22 cellular contexts compared by ENCODE assay signal in the genomic region with DNA sequence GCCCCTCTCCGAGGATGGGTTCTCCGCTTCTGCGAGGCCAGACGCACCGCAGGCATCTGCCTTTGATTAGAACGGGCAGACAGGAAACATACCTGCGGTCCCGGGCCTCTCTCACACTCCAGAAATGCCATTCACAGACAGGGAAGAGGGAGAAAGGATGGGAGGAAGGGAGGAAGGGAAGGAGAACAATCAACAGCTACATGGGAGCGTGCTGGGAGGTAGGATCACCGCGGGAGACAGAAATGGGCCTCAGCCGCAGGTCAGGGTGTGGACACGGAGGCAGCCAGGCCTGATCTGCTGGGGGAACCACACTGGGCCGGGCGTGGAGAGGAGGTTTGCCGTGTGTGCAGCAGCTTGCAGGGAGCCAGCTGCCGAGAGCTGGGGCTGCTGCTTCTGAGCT.
DNase-seq lines count a peak whose midpoint lies in the region; ATAC-seq, FAIRE-seq and TF ChIP-seq lines count a peak whose summit lies in the region.
"Had no signal": no experiment of that assay in that cellular context is flagged by ENCODE, and none has a peak within 500 bp of the region (broad histone marks: within the 10 kb centered on the region; RNA-seq: fewer than 3 reads in every experiment).

No MANE protein-coding gene starts in this region.

- H3K4me3 ChIP-seq in A549 = no peak overlapping the region
- no peak overlapping the region for H3K4me3 ChIP-seq in SJSA1
- H3K4me3 ChIP-seq: skin epidermis, transverse colon had no signal

- no peak for TF ChIP-seq RAD21 in A549 (conservative IDR thresholded peaks at IDR 0.05 in 1 of 2, IDR thresholded peaks at IDR 0.05 in 1 of 2)

- DNase-seq in A549 (ENCODE audit: low read depth in 1 of 2, low spot score in 1 of 2) (no peak), SJSA1 (ENCODE audit: low read depth in 1 of 2, low spot score in 2 of 2) (peak; percentile 70 to 79), endothelial cell (ENCODE audit: low spot score) (peak; percentile 18), neural crest cell (ENCODE audit: low read depth, low spot score) (no peak), SKM-1 (lab: John Stamatoyannopoulos, UW; ENCODE audit: unreplicated experiment) (no peak)
- no peak for DNase-seq in activated CD4-positive, CD25-positive, alpha-beta regulatory T cell treated with anti-CD3 and anti-CD28 coated beads, Interleukin-2, amount 50 U/mL, for 72 hours
- DNase-seq in stimulated activated naive CD4-positive, alpha-beta T cell (lab: John Stamatoyannopoulos, UW) = no peak
- no peak for DNase-seq in activated T-cell treated with anti-CD3 and anti-CD28 coated beads, Interleukin-2, amount 50 U/mL, for 24 hours
- DNase-seq: 8988T; activated CD8-positive, alpha-beta memory T cell treated with anti-CD3 and anti-CD28 coated beads, Interleukin-2, amount 50 U/mL, for 4 hours; dermis blood vessel endothelial cell; mammary epithelial cell; NCI-H1694; NCI-H774; SHP77; stimulated activated naive CD8-positive, alpha-beta T cell treated with anti-CD3 and anti-CD28 coated beads, Interleukin-15, amount 100 ng/mL, for 72 hours had no signal

- H3K27ac Mint-ChIP-seq in endothelial cell (ENCODE audit: unreplicated experiment) (no peak overlapping the region), neural crest cell (ENCODE audit: unreplicated experiment) (peak overlapping the region; percentile 40)
- H3K27ac Mint-ChIP-seq in activated T-cell treated with anti-CD3 and anti-CD28 coated beads, Interleukin-2, amount 50 U/mL, for 24 hours = no peak overlapping the region
- H3K27ac Mint-ChIP-seq: B cell; stimulated activated naive CD8-positive, alpha-beta T cell treated with anti-CD3 and anti-CD28 coated beads, Interleukin-15, amount 100 ng/mL, for 72 hours; T-helper 1 cell treated with Interleukin-12 subunit alpha and Interleukin-12 subunit beta and Interleukin-4 antibody, amounts not matched to agents 30 μg/mL and 1 μg/mL, for 36 hours had no signal

- no peak for FAIRE-seq in A549 (lab: Jason Lieb, UNC)
- FAIRE-seq: D721Med had no signal

- no peaks in the 10 kb centered on the region for H3K27me3 ChIP-seq in SJSA1 (replicated peaks)
- H3K27me3 ChIP-seq: transverse colon had no signal

- H3K4me1 ChIP-seq in A549 (no peaks in the 10 kb centered on the region), SJSA1 (replicated peaks) (peaks cover 15% of the 10 kb centered on the region)

- H3K27me3 Mint-ChIP-seq in endothelial cell (ENCODE audit: unreplicated experiment) (peaks cover 6% of the 10 kb centered on the region), neural crest cell (ENCODE audit: low read depth) (peaks cover 3% of the 10 kb centered on the region)
- H3K27me3 Mint-ChIP-seq in activated T-cell treated with anti-CD3 and anti-CD28 coated beads, Interleukin-2, amount 50 U/mL, for 24 hours = peaks cover 5% of the 10 kb centered on the region
- H3K27me3 Mint-ChIP-seq: B cell had no signal

- peaks cover 44% of the 10 kb centered on the region for H3K4me1 Mint-ChIP-seq in endothelial cell (ENCODE audit: unreplicated experiment)
- peaks cover 43% of the 10 kb centered on the region for H3K4me1 Mint-ChIP-seq in neural crest cell
- H3K4me1 Mint-ChIP-seq in activated T-cell treated with anti-CD3 and anti-CD28 coated beads, Interleukin-2, amount 50 U/mL, for 24 hours (ENCODE audit: low read depth) = no peaks in the 10 kb centered on the region
- H3K4me1 Mint-ChIP-seq: B cell; stimulated activated naive CD8-positive, alpha-beta T cell treated with anti-CD3 and anti-CD28 coated beads, Interleukin-15, amount 100 ng/mL, for 72 hours had no signal

- no peak overlapping the region for H3K4me3 Mint-ChIP-seq in endothelial cell (ENCODE audit: unreplicated experiment)
- no peak overlapping the region for H3K4me3 Mint-ChIP-seq in neural crest cell
- no peak overlapping the region for H3K4me3 Mint-ChIP-seq in activated T-cell treated with anti-CD3 and anti-CD28 coated beads, Interleukin-2, amount 50 U/mL, for 24 hours
- H3K4me3 Mint-ChIP-seq: B cell; stimulated activated naive CD8-positive, alpha-beta T cell treated with anti-CD3 and anti-CD28 coated beads, Interleukin-15, amount 100 ng/mL, for 72 hours; T-helper 1 cell treated with Interleukin-12 subunit alpha and Interleukin-12 subunit beta and Interleukin-4 antibody, amounts not matched to agents 30 μg/mL and 1 μg/mL, for 36 hours had no signal

- no peaks in the 10 kb centered on the region for H3K9me3 ChIP-seq in A549
- H3K9me3 ChIP-seq in SJSA1 (replicated peaks) = no peaks in the 10 kb centered on the region
- H3K9me3 ChIP-seq: transverse colon had no signal

- H3K4me2 ChIP-seq in A549 = no peak overlapping the region

- TF ChIP-seq POLR2A in A549 (IDR thresholded peaks at IDR 0.05; ENCODE audit: low read length) = no peak

- H3K27ac ChIP-seq in A549 (no peak overlapping the region), SJSA1 (0 out of 2 replicates have a peak overlapping the region, but pooled peaks have one; percentile 10)
- H3K27ac ChIP-seq: skin epidermis, transverse colon, VCaP had no signal

- CTCF ChIA-PET in A549 (lab: Yijun Ruan, JAX) = interaction anchor here (0.5 to 0.6 kb wide), 2 partner anchors 34 to 286 kb away, joined by 3 read pairs; no protein-coding TSS in a partner anchor

- H3K36me3 Mint-ChIP-seq in endothelial cell (ENCODE audit: low read depth, unreplicated experiment) (no peaks in the 10 kb centered on the region), neural crest cell (ENCODE audit: low read depth) (no peaks in the 10 kb centered on the region)
- H3K36me3 Mint-ChIP-seq in activated T-cell treated with anti-CD3 and anti-CD28 coated beads, Interleukin-2, amount 50 U/mL, for 24 hours (ENCODE audit: low read depth) = no peaks in the 10 kb centered on the region

- TF ChIP-seq CTCF in A549 (IDR thresholded peaks at IDR 0.05) (no peak), endothelial cell (IDR thresholded peaks at IDR 0.05; ENCODE audit: unreplicated experiment) (no peak), neural crest cell (conservative IDR thresholded peaks at IDR 0.05) (no peak)

- POLR2A ChIA-PET in A549 (lab: Yijun Ruan, JAX) = no interaction called here

- TF ChIP-seq EP300 in A549 (IDR thresholded peaks at IDR 0.05) = no peak

- H3K36me3 ChIP-seq in SJSA1 = no peaks in the 10 kb centered on the region
- H3K36me3 ChIP-seq: transverse colon had no signal

- WGBS in A549 (ENCODE audit: missing lambda C conversion rate) = 58% methylated on average over 17 of the region's 17 CpGs

- peak; percentile 4 to 49; a peak in 3 of 6 replicates for ATAC-seq in A549
- ATAC-seq: stimulated activated naive CD8-positive, alpha-beta T cell treated with anti-CD3 and anti-CD28 coated beads, Interleukin-15, amount 100 ng/mL, for 72 hours had no signal

- H3K9me3 Mint-ChIP-seq in endothelial cell (ENCODE audit: unreplicated experiment) = no peaks in the 10 kb centered on the region
- H3K9me3 Mint-ChIP-seq in neural crest cell = no peaks in the 10 kb centered on the region
- H3K9me3 Mint-ChIP-seq in activated T-cell treated with anti-CD3 and anti-CD28 coated beads, Interleukin-2, amount 50 U/mL, for 24 hours = no peaks in the 10 kb centered on the region
- H3K9me3 Mint-ChIP-seq: stimulated activated naive CD8-positive, alpha-beta T cell treated with anti-CD3 and anti-CD28 coated beads, Interleukin-15, amount 100 ng/mL, for 72 hours; T-helper 1 cell treated with Interleukin-12 subunit alpha and Interleukin-12 subunit beta and Interleukin-4 antibody, amounts not matched to agents 30 μg/mL and 1 μg/mL, for 36 hours had no signal

TF ChIP-seq in A549, 52 proteins besides CTCF, POLR2A, EP300 and RAD21:
- TF ChIP-seq KDM5A (IDR thresholded peaks at IDR 0.05) (no peak), CBX2 (IDR thresholded peaks at IDR 0.05; ENCODE audit: borderline replicate concordance, low read depth) (no peak), ZNF302 (CRISPR knock-in tag; IDR thresholded peaks at IDR 0.05) (no peak), EHF (CRISPR knock-in tag; IDR thresholded peaks at IDR 0.05) (no peak), CHD2 (IDR thresholded peaks at IDR 0.05; ENCODE audit: low read length, partially characterized antibody) (no peak), SMC3 (IDR thresholded peaks at IDR 0.05) (no peak), FOSL2 (IDR thresholded peaks at IDR 0.05) (no peak), FOSL2 (CRISPR knock-in tag; IDR thresholded peaks at IDR 0.05) (no peak), FOXS1 (CRISPR knock-in tag; IDR thresholded peaks at IDR 0.05) (no peak), HDAC2 (IDR thresholded peaks at IDR 0.05) (no peak), RARB (CRISPR knock-in tag; IDR thresholded peaks at IDR 0.05) (no peak), NPAS2 (CRISPR knock-in tag; IDR thresholded peaks at IDR 0.05; ENCODE audit: borderline replicate concordance) (no peak), JUN (IDR thresholded peaks at IDR 0.05) (no peak), RNF2 (IDR thresholded peaks at IDR 0.05; ENCODE audit: borderline replicate concordance, low read depth) (no peak), HOXA7 (CRISPR knock-in tag; IDR thresholded peaks at IDR 0.05) (no peak), POLR2AphosphoS2 (conservative IDR thresholded peaks at IDR 0.05; ENCODE audit: low read length) (no peak), NFE2L2 (conservative IDR thresholded peaks at IDR 0.05; ENCODE audit: low read length) (no peak), FOSB (CRISPR knock-in tag; IDR thresholded peaks at IDR 0.05) (no peak)
- TF ChIP-seq, protein P1, sequence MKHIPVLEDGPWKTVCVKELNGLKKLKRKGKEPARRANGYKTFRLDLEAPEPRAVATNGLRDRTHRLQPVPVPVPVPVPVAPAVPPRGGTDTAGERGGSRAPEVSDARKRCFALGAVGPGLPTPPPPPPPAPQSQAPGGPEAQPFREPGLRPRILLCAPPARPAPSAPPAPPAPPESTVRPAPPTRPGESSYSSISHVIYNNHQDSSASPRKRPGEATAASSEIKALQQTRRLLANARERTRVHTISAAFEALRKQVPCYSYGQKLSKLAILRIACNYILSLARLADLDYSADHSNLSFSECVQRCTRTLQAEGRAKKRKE (CRISPR knock-in tag; IDR thresholded peaks at IDR 0.05; ENCODE audit: low read depth) = no peak
- TF ChIP-seq, protein P2, sequence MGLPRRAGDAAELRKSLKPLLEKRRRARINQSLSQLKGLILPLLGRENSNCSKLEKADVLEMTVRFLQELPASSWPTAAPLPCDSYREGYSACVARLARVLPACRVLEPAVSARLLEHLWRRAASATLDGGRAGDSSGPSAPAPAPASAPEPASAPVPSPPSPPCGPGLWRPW (IDR thresholded peaks at IDR 0.05) = no peak
- TF ChIP-seq, protein P3, sequence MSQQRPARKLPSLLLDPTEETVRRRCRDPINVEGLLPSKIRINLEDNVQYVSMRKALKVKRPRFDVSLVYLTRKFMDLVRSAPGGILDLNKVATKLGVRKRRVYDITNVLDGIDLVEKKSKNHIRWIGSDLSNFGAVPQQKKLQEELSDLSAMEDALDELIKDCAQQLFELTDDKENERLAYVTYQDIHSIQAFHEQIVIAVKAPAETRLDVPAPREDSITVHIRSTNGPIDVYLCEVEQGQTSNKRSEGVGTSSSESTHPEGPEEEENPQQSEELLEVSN (IDR thresholded peaks at IDR 0.05; ENCODE audit: borderline replicate concordance, low read depth) = no peak

Comparison
In these comparisons a context has a peak if more than half of its experiments do, and no peak if none do; other contexts are left out.
1. DNase-seq: peak in SJSA1 (2 of 2) and endothelial cell (single experiment); none in A549 (0 of 2), neural crest cell (single experiment), activated CD4-positive, CD25-positive, alpha-beta regulatory T cell treated with anti-CD3 and anti-CD28 coated beads, Interleukin-2, amount 50 U/mL, for 72 hours (single experiment), stimulated activated naive CD4-positive, alpha-beta T cell (0 of 6), activated T-cell treated with anti-CD3 and anti-CD28 coated beads, Interleukin-2, amount 50 U/mL, for 24 hours (single experiment) and SKM-1 (single experiment).